In genomic region chr6:28896505-28897392, GRCh38 we compare ENCODE assay signal across 8 cellular contexts. TPM values are rescaled to one million over a fixed set of nuclear protein-coding genes. Genes with fewer than 3 reads are reported as not detected.
DNase-seq lines count a peak whose midpoint lies in the region; ATAC-seq and TF ChIP-seq lines count a peak whose summit lies in the region.

No MANE protein-coding gene starts in this region.

- no peaks in the 10 kb centered on the region for H3K27me3 ChIP-seq in stomach smooth muscle (ENCODE audit: control insufficient read depth in 1 of 2, insufficient read depth in 2 of 2, low read length in 2 of 2)

- no peaks in the 10 kb centered on the region for H3K9me3 ChIP-seq in stomach smooth muscle (ENCODE audit: control insufficient read depth in 2 of 2, low read length in 2 of 2)

- peak overlapping the region; percentile 100 for H3K9ac ChIP-seq in stomach smooth muscle (ENCODE audit: low read length in 2 of 2)

- H3K4me3 ChIP-seq in AG09309 (ENCODE audit: control insufficient read depth, low read depth, low read length) (peak overlapping the region; percentile 63), stomach smooth muscle (ENCODE audit: low read length in 2 of 2) (peak overlapping the region; percentile 92 to 98)

- peak; percentile 25 for TF ChIP-seq CTCF in AG09309 (IDR thresholded peaks at IDR 0.05; ENCODE audit: control insufficient read depth, insufficient read depth, low read depth, low read length, missing control alignments)

- DNase-seq in AG09309 (ENCODE audit: low read depth) (no peak), NOMO-1 treated with DMSO at 0.1 percent for 48 hours (lab: John Stamatoyannopoulos, UW; ENCODE audit: unreplicated experiment) (peak; percentile 57), activated T-cell treated with anti-CD3 and anti-CD28 coated beads for 48 hours (ENCODE audit: low read depth) (peak; percentile 21), epithelial cell of prostate (ENCODE audit: low read depth, low spot score) (no peak), mucosa of gallbladder (ENCODE audit: low spot score) (peak; percentile 55)

- no peaks in the 10 kb centered on the region for H3K4me1 ChIP-seq in stomach smooth muscle (ENCODE audit: control insufficient read depth, insufficient read depth, low read length)

- H3K36me3 ChIP-seq in stomach smooth muscle (ENCODE audit: control insufficient read depth in 2 of 2, insufficient read depth in 2 of 2, low read length in 2 of 2) = peaks cover 7 to 8% of the 10 kb centered on the region in 2 donors

- peak overlapping the region; percentile 96 for H3K27ac ChIP-seq in epithelial cell of prostate
- peak overlapping the region; percentile 100 for H3K27ac ChIP-seq in stomach smooth muscle (ENCODE audit: low read length)

- ATAC-seq in GM18508 (IDR thresholded peaks at IDR 0.05; ENCODE audit: insufficient read depth, unreplicated experiment) = peak; percentile 3
- peak; percentile 22 for ATAC-seq in HG03439 (IDR thresholded peaks at IDR 0.05; ENCODE audit: unreplicated experiment)

RNA-seq across cellular contexts. Expression of gene TRIM27, which starts 27.0 kb away (rescaled TPM):
- 42.4 TPM for total RNA-seq in mucosa of gallbladder

Comparison
In these comparisons a context has a peak if more than half of its experiments do, and no peak if none do; other contexts are left out.
1. DNase-seq: peak in NOMO-1 treated with DMSO at 0.1 percent for 48 hours (single experiment), activated T-cell treated with anti-CD3 and anti-CD28 coated beads for 48 hours (single experiment) and mucosa of gallbladder (single experiment); none in AG09309 (single experiment) and epithelial cell of prostate (single experiment).